ENCODE assay signal across 18 cellular contexts in the genomic region with DNA sequence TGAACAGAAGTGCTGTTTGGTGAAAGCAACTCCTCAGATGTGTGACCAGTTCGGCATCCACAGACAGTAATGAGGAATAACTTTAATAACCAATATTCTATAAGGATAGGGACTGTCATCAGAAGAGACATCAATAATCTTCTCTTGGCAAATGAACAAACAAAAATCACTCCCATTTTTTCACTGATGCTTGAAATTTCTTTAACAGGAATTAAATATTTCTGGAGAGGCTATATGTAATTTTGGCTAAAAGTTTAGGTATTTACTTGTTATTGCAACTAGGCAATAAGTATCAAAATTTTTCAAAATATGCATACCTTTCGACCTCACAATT.
"Had no signal": no experiment of that assay in that cellular context is flagged by ENCODE, and none has a peak within 500 bp of the region (broad histone marks: within the 10 kb centered on the region; RNA-seq: fewer than 3 reads in every experiment).

No MANE protein-coding gene starts in this region.

- H3K27ac ChIP-seq: cardiac muscle cell, right lobe of liver, tibial artery had no signal

- DNase-seq: activated CD4-positive, alpha-beta memory T cell treated with anti-CD3 and anti-CD28 coated beads, Interleukin-2, amount 10 ng/mL, durations not matched to agents 7 days and 5 days; activated CD4-positive, alpha-beta T cell treated with anti-CD3 and anti-CD28 coated beads for 48 hours; activated effector memory CD4-positive, alpha-beta T cell treated with Interleukin-2 at 50 U/mL for 16 hours; activated naive CD4-positive, alpha-beta T cell treated with anti-CD3 and anti-CD28 coated beads, Interleukin-2, amount 10 ng/mL, durations not matched to agents 7 days and 5 days; activated T-cell treated with anti-CD3 and anti-CD28 coated beads, Interleukin-2, amount 50 U/mL, for 72 hours; effector CD4-positive, alpha-beta T cell; glutamatergic neuron; hippocampal formation; left ventricle myocardium superior; midbrain; right lobe of liver; stimulated activated CD4-positive, alpha-beta T cell treated with anti-CD3 and anti-CD28 coated beads, Interleukin-1b, Interleukin-23, amount 100 ng/mL, for 48 hours; T-helper 17 cell; tibial artery had no signal

- ATAC-seq: activated T-cell treated with anti-CD3 and anti-CD28 coated beads, Interleukin-2, amount 50 U/mL, for 72 hours; natural killer cell treated with Interleukin-12 subunit alpha and Interleukin-12 subunit beta and Interleukin-15 and Interleukin-18, amount 100 ng/mL, for 72 hours; right lobe of liver; T-helper 17 cell had no signal

- H3K4me1 ChIP-seq: right lobe of liver, tibial artery had no signal

- H3K36me3 ChIP-seq: cardiac muscle cell, right lobe of liver, tibial artery had no signal

- H3K9me3 ChIP-seq: right lobe of liver, tibial artery had no signal

- H3K4me3 ChIP-seq: cardiac muscle cell, right lobe of liver, skin epidermis, tibial artery had no signal

- H3K27me3 ChIP-seq: cardiac muscle cell, right lobe of liver, tibial artery had no signal

- FAIRE-seq: frontal cortex had no signal
